9 cellular contexts compared by ENCODE assay signal in the genomic region with DNA sequence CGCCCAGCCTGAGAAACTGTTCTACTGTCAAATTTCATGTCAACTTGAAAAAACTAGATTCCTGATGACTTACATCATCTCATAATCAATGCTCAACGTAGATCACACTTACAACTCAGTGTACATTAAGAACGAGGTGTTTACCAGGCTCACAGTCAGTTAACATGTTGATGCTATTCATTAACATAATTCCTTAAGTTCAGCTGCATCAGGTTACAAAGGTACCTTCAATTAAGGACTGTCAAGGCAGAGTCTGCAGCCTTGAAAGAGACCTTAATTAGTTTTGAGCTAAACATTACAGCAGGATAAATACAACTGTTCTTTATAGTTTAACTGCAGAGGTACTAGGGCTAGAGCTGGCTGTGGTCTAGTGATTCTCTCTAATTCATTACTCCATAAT. TPM values are rescaled to one million over a fixed set of nuclear protein-coding genes. Genes with fewer than 3 reads are reported as not detected.
DNase-seq lines count a peak whose midpoint lies in the region; ATAC-seq and TF ChIP-seq lines count a peak whose summit lies in the region.
"Had no signal": no experiment of that assay in that cellular context is flagged by ENCODE, and none has a peak within 500 bp of the region (broad histone marks: within the 10 kb centered on the region; RNA-seq: fewer than 3 reads in every experiment).

No MANE protein-coding gene starts in this region.

- intact Hi-C loops in sciatic nerve (cut with DNase I) = no loop called here

- peak overlapping the region; percentile 89 for H3K4me3 Mint-ChIP-seq in chondrocyte (ENCODE audit: unreplicated experiment)
- peak overlapping the region; percentile 91 for H3K4me3 Mint-ChIP-seq in natural killer cell treated with Interleukin-12 subunit alpha and Interleukin-12 subunit beta and Interleukin-15 and Interleukin-18, amount 100 ng/mL, for 72 hours

- H3K9ac ChIP-seq in Karpas-422 (ENCODE audit: low read length) = peak overlapping the region; percentile 91

- ATAC-seq in natural killer cell treated with Interleukin-12 subunit alpha and Interleukin-12 subunit beta and Interleukin-15 and Interleukin-18, amount 100 ng/mL, for 72 hours = no peak
- ATAC-seq in sciatic nerve (no peak), esophagus mucosa (no peak)

- no peak overlapping the region for H2AFZ ChIP-seq in Karpas-422 (ENCODE audit: low read length)

- peaks cover 67% of the 10 kb centered on the region for H3K79me2 ChIP-seq in Karpas-422 (ENCODE audit: low read length)

- H3K36me3 Mint-ChIP-seq in chondrocyte (ENCODE audit: low read depth) = peaks cover 25% of the 10 kb centered on the region
- peaks cover 20% of the 10 kb centered on the region for H3K36me3 Mint-ChIP-seq in natural killer cell treated with Interleukin-12 subunit alpha and Interleukin-12 subunit beta and Interleukin-15 and Interleukin-18, amount 100 ng/mL, for 72 hours

- H3K27me3 ChIP-seq in BJ (ENCODE audit: control insufficient read depth, insufficient read depth, low read length) (no peaks in the 10 kb centered on the region), Karpas-422 (ENCODE audit: low read length) (no peaks in the 10 kb centered on the region)

- peak overlapping the region; percentile 84 for H3K27ac Mint-ChIP-seq in chondrocyte (ENCODE audit: unreplicated experiment)
- peak overlapping the region; percentile 93 to 96 for H3K27ac Mint-ChIP-seq in natural killer cell treated with Interleukin-12 subunit alpha and Interleukin-12 subunit beta and Interleukin-15 and Interleukin-18, amount 100 ng/mL, for 72 hours

- DNase-seq in BJ (ENCODE audit: low read depth) (no peak), Karpas-422 (peak; percentile 55), chondrocyte (ENCODE audit: low spot score) (no peak), GM10266 (ENCODE audit: extremely low spot score) (no peak), sciatic nerve (ENCODE audit: low spot score) (no peak)
- DNase-seq in natural killer cell treated with Interleukin-12 subunit alpha and Interleukin-12 subunit beta and Interleukin-15 and Interleukin-18, amount 100 ng/mL, for 72 hours (ENCODE audit: low spot score) = no peak
- DNase-seq in activated CD4-positive, alpha-beta T cell treated with anti-CD3 and anti-CD28 coated beads, Interleukin-2, amount 50 U/mL, for 48 hours = no peak
- DNase-seq: retina had no signal

- no peaks in the 10 kb centered on the region for H3K9me2 ChIP-seq in Karpas-422 (replicated peaks; ENCODE audit: insufficient read depth, low read length)

- peaks cover 14% of the 10 kb centered on the region; the same call in 1 of the 2 replicates for H4K20me1 ChIP-seq in Karpas-422 (ENCODE audit: insufficient read depth, low read depth, low read length)

- peak overlapping the region; percentile 86 for H3K4me2 ChIP-seq in Karpas-422 (ENCODE audit: low read depth, low read length, poor library complexity, severe bottlenecking)

- H3K4me1 Mint-ChIP-seq in chondrocyte (ENCODE audit: low read depth) = peaks cover 46% of the 10 kb centered on the region
- peaks cover 45 to 50% of the 10 kb centered on the region in 2 donors for H3K4me1 Mint-ChIP-seq in natural killer cell treated with Interleukin-12 subunit alpha and Interleukin-12 subunit beta and Interleukin-15 and Interleukin-18, amount 100 ng/mL, for 72 hours (ENCODE audit: low read depth in 2 of 2)

- H3K4me3 ChIP-seq in BJ (ENCODE audit: low read depth, low read length) (peak overlapping the region; percentile 98), Karpas-422 (ENCODE audit: low read length) (peak overlapping the region; percentile 74)

- peaks cover 4% of the 10 kb centered on the region for H3K36me3 ChIP-seq in BJ (ENCODE audit: control insufficient read depth, insufficient read depth, low read length)
- peaks cover 49% of the 10 kb centered on the region for H3K36me3 ChIP-seq in Karpas-422 (ENCODE audit: insufficient read depth, low read length)

- TF ChIP-seq CTCF in BJ (IDR thresholded peaks at IDR 0.05; ENCODE audit: insufficient read depth, low read depth, low read length) (no peak), chondrocyte (IDR thresholded peaks at IDR 0.05) (no peak), GM10266 (IDR thresholded peaks at IDR 0.05; ENCODE audit: control insufficient read depth, insufficient read depth, low read depth, missing control alignments) (no peak)

- H3K9me3 ChIP-seq in Karpas-422 (ENCODE audit: low read length) = no peaks in the 10 kb centered on the region

- H3K4me1 ChIP-seq in Karpas-422 (ENCODE audit: low read length) = peaks cover 65% of the 10 kb centered on the region

- H3K27ac ChIP-seq in Karpas-422 (ENCODE audit: low read length) = peak overlapping the region; percentile 90

- H3K9me3 Mint-ChIP-seq in chondrocyte (ENCODE audit: low read depth) = no peaks in the 10 kb centered on the region
- no peaks in the 10 kb centered on the region for H3K9me3 Mint-ChIP-seq in natural killer cell treated with Interleukin-12 subunit alpha and Interleukin-12 subunit beta and Interleukin-15 and Interleukin-18, amount 100 ng/mL, for 72 hours

- H3K27me3 Mint-ChIP-seq in chondrocyte (ENCODE audit: low read depth) = no peaks in the 10 kb centered on the region
- H3K27me3 Mint-ChIP-seq in natural killer cell treated with Interleukin-12 subunit alpha and Interleukin-12 subunit beta and Interleukin-15 and Interleukin-18, amount 100 ng/mL, for 72 hours = no peaks in the 10 kb centered on the region

- POLR2A ChIA-PET in BJ (lab: Charles Lee) = no interaction called here

- CTCF ChIA-PET in BJ (lab: Yijun Ruan, JAX) = interaction anchor here (0.7 to 1.2 kb wide), 2 partner anchors 35 to 46 kb away, joined by 3 to 4 read pairs; no protein-coding TSS in a partner anchor

RNA-seq across cellular contexts. Expression of a gene that starts 1.9 kb away (rescaled TPM):
- polyA plus RNA-seq in BJ (2011; rRNA removed) = 18.8 and 36.5 TPM in 2 replicates
- polyA minus RNA-seq in BJ (2011; rRNA and poly(A)+ RNA removed) = 20.6 and 23.3 TPM in 2 replicates
- 123 and 352 TPM in 2 replicates for total RNA-seq in Karpas-422 (2014; rRNA removed; shearing (Covaris generic); ENCODE audit: low replicate concordance)
- total RNA-seq in chondrocyte (44.5 to 63.9 TPM (median 61.9 TPM) in 3 replicates), sciatic nerve (50.3 TPM), esophagus mucosa (16.9 TPM)
- 10 to 100 TPM; 59.3 to 65.3 TPM for total RNA-seq in natural killer cell treated with Interleukin-12 subunit alpha and Interleukin-12 subunit beta and Interleukin-15 and Interleukin-18, amount 100 ng/mL, for 72 hours
